8 cellular contexts compared by ENCODE assay signal in genomic region chr7:157690833-157691382, GRCh38.
DNase-seq lines count a peak whose midpoint lies in the region; ATAC-seq and TF ChIP-seq lines count a peak whose summit lies in the region.

No MANE protein-coding gene starts in this region.

- no peak overlapping the region for H2BK120ac ChIP-seq in H9 (ENCODE audit: low read depth, low read length, poor library complexity, severe bottlenecking)

- H3K18ac ChIP-seq in H9 (ENCODE audit: insufficient read length, low read depth, low read length) = no peak overlapping the region

- H3K23me2 ChIP-seq in H9 (ENCODE audit: insufficient read length, low read depth, low read length, poor library complexity, severe bottlenecking) = peaks cover 37% of the 10 kb centered on the region

- intact Hi-C loops in Right ventricle myocardium inferior (cut with DNase I) (loop anchor here (5.0 kb wide), 1 partner anchor 74 kb away; no protein-coding TSS in a partner anchor), posterior vena cava (cut with DNase I) (no loop called here)

- H3K27me3 ChIP-seq in H9 (ENCODE audit: insufficient read depth, low read length) = peaks cover 70% of the 10 kb centered on the region

- no peak overlapping the region for H3K27ac Mint-ChIP-seq in H9

- TF ChIP-seq CTCF in H9 (conservative IDR thresholded peaks at IDR 0.05) = no peak
- TF ChIP-seq CTCF in VCaP (conservative IDR thresholded peaks at IDR 0.05) = no peak

- no peak overlapping the region for H2AK5ac ChIP-seq in H9 (ENCODE audit: insufficient read length, low read length)

- H3K27me3 Mint-ChIP-seq in H9 (ENCODE audit: low read depth) = peaks cover 92% of the 10 kb centered on the region

- H2AFZ ChIP-seq in H9 (ENCODE audit: low read length) = no peak overlapping the region

- no peaks in the 10 kb centered on the region for H3K36me3 Mint-ChIP-seq in H9 (ENCODE audit: insufficient read depth in 1 of 3, low read depth in 3 of 3)

- H2BK15ac ChIP-seq in H9 (ENCODE audit: low read depth, low read length) = no peak overlapping the region

- no peaks in the 10 kb centered on the region for H4K20me1 ChIP-seq in H9 (ENCODE audit: control insufficient read depth, insufficient read depth, insufficient read length)

- no peak overlapping the region for H3K9ac ChIP-seq in H9 (ENCODE audit: extremely low read depth, insufficient read length, low read length)

- H3K56ac ChIP-seq in H9 (ENCODE audit: insufficient read length, low read depth, low read length) = no peak overlapping the region

- H3K4me2 ChIP-seq in H9 (ENCODE audit: insufficient read depth, insufficient read length, low read length) = peak overlapping the region; percentile 80

- H2BK12ac ChIP-seq in H9 (ENCODE audit: insufficient read length, low read depth, low read length) = no peak overlapping the region

- no peak overlapping the region for H4K5ac ChIP-seq in H9 (ENCODE audit: insufficient read length, low read depth, low read length)

- H3K4ac ChIP-seq in H9 (ENCODE audit: low read depth, low read length) = no peak overlapping the region

- no peak overlapping the region for H4K8ac ChIP-seq in H9 (replicated peaks; ENCODE audit: insufficient read length, low read depth, low read length)

- H4K91ac ChIP-seq in H9 (ENCODE audit: insufficient read length, low read depth, low read length) = no peak overlapping the region

- H3K27ac ChIP-seq in H9 (ENCODE audit: insufficient read length, low read depth, low read length) (no peak overlapping the region), VCaP (peak overlapping the region; percentile 74)

- H3K9me3 Mint-ChIP-seq in H9 = peaks cover 3% of the 10 kb centered on the region in 2 experiments

- H3K4me1 ChIP-seq in H9 (ENCODE audit: insufficient read depth, low read length) = no peaks in the 10 kb centered on the region

- peak overlapping the region; percentile 47 to 80 for H3K4me3 Mint-ChIP-seq in H9

- H3K79me2 ChIP-seq in H9 (ENCODE audit: insufficient read depth, low read length) = no peaks in the 10 kb centered on the region

- no peaks in the 10 kb centered on the region for H3K9me3 ChIP-seq in H9 (ENCODE audit: control insufficient read depth, low read depth, low read length)

- peaks cover 16 to 36% of the 10 kb centered on the region in 2 experiments for H3K4me1 Mint-ChIP-seq in H9

- H3T11ph ChIP-seq in H9 (ENCODE audit: low read length) = no peak overlapping the region

- no CpG with 5 or more reads among the region's 60 CpGs for WGBS in H9 (ENCODE audit: extremely low coverage, insufficient read length, low lambda C conversion rate)

- no peak overlapping the region for H3K23ac ChIP-seq in H9 (ENCODE audit: insufficient read length, low read depth, low read length)

- peak; percentile 92 for ATAC-seq in Right ventricle myocardium inferior
- no peak for ATAC-seq in HG03565 (IDR thresholded peaks at IDR 0.05; ENCODE audit: unreplicated experiment)
- ATAC-seq in HG03045 (IDR thresholded peaks at IDR 0.05; ENCODE audit: unreplicated experiment) = no peak
- ATAC-seq in GM18517 (IDR thresholded peaks at IDR 0.05; ENCODE audit: unreplicated experiment) = no peak

- H3K14ac ChIP-seq in H9 (ENCODE audit: insufficient read depth, low read length) = no peak overlapping the region

- H3K79me1 ChIP-seq in H9 (ENCODE audit: insufficient read depth, low read depth, low read length, poor library complexity, severe bottlenecking) = no peaks in the 10 kb centered on the region

- H2BK5ac ChIP-seq in H9 (ENCODE audit: insufficient read length, low read length) = no peak overlapping the region

- H2BK20ac ChIP-seq in H9 (ENCODE audit: low read depth, low read length, poor library complexity, severe bottlenecking) = no peak overlapping the region

- DNase-seq in A172 (ENCODE audit: low spot score) (peak; percentile 82), H9 (peak; percentile 93), Right ventricle myocardium inferior (ENCODE audit: missing footprints) (peak; percentile 81), posterior vena cava (ENCODE audit: low spot score) (peak; percentile 85)
